In genomic region chr18:9615280-9615797, GRCh38 we compare ENCODE assay signal across 8 cellular contexts. TPM values are rescaled to one million over a fixed set of nuclear protein-coding genes. Genes with fewer than 3 reads are reported as not detected.
DNase-seq lines count a peak whose midpoint lies in the region; ATAC-seq and TF ChIP-seq lines count a peak whose summit lies in the region.

No MANE protein-coding gene starts in this region.

- peaks cover 6 to 60% (median 41%) of the 10 kb centered on the region in 4 donors for H3K4me1 ChIP-seq in stomach

- peaks cover 0 to 12% (median 7%) of the 10 kb centered on the region in 4 donors for H3K36me3 ChIP-seq in stomach

- peak overlapping the region; percentile 62 to 65 for H3K27ac Mint-ChIP-seq in activated naive CD4-positive, alpha-beta T cell treated with anti-CD3 and anti-CD28 coated beads, Interleukin-2, amount 50 U/mL, for 72 hours

- WGBS in stomach, 5 donors, result 48 to 51% (median 50%) methylated on average over 13 of the region's 13 CpGs

- intact Hi-C loops in stomach (cut with DNase I; ENCODE audit: low total_unique reads), result no loop called here

- no peak for ATAC-seq in activated naive CD4-positive, alpha-beta T cell treated with anti-CD3 and anti-CD28 coated beads, Interleukin-2, amount 50 U/mL, for 72 hours
- ATAC-seq in GM18873 (IDR thresholded peaks at IDR 0.05; ENCODE audit: low FRiP score, unreplicated experiment), result no peak

- H3K9me3 Mint-ChIP-seq in activated naive CD4-positive, alpha-beta T cell treated with anti-CD3 and anti-CD28 coated beads, Interleukin-2, amount 50 U/mL, for 72 hours, result no peaks in the 10 kb centered on the region

- TF ChIP-seq CTCF in stomach (IDR thresholded peaks at IDR 0.05), result no peak

- H3K36me3 Mint-ChIP-seq in activated naive CD4-positive, alpha-beta T cell treated with anti-CD3 and anti-CD28 coated beads, Interleukin-2, amount 50 U/mL, for 72 hours, result peaks cover 17 to 20% of the 10 kb centered on the region in 2 donors

- H3K4me3 ChIP-seq in stomach, result peak overlapping the region; percentile 63 to 86 (median 66)

- no peaks in the 10 kb centered on the region for H3K9me3 ChIP-seq in stomach

- no peaks in the 10 kb centered on the region for H3K27me3 ChIP-seq in stomach

- H3K27ac ChIP-seq in stomach, result peak overlapping the region; percentile 95 to 99 (median 96)

- DNase-seq in NCI-H2227 (lab: John Stamatoyannopoulos, UW; ENCODE audit: unreplicated experiment) (peak; percentile 38), NCI-H2227 treated with DMSO at 0.1 percent for 48 hours (lab: John Stamatoyannopoulos, UW) (no peak), inferior parietal cortex (ENCODE audit: extremely low spot score) (peak; percentile 61), stomach (no peak), GM03348 (ENCODE audit: low spot score) (no peak), AG08395 (ENCODE audit: low spot score) (no peak)
- no peak for DNase-seq in activated naive CD4-positive, alpha-beta T cell treated with anti-CD3 and anti-CD28 coated beads, Interleukin-2, amount 50 U/mL, for 72 hours (ENCODE audit: low spot score in 2 of 2)

- no peak for TF ChIP-seq EP300 in stomach (IDR thresholded peaks at IDR 0.05)

- TF ChIP-seq POLR2A in stomach (IDR thresholded peaks at IDR 0.05), result no peak

RNA-seq across cellular contexts. Expression of gene PPP4R1, which starts 1.0 kb away (rescaled TPM):
- 10 to 100 TPM; 22.6 to 26.7 TPM for total RNA-seq in activated naive CD4-positive, alpha-beta T cell treated with anti-CD3 and anti-CD28 coated beads, Interleukin-2, amount 50 U/mL, for 72 hours
- 100 to 1,000 TPM in 3 of 5 donors, 10 to 100 TPM in 2; 32.1 to 372 (median 133) TPM for total RNA-seq in stomach
- 10 to 100 TPM; 25.9 to 40.8 (median 28.9) TPM for polyA plus RNA-seq in stomach

Comparison
In these comparisons a context has a peak if more than half of its experiments do, and no peak if none do; other contexts are left out.
1. DNase-seq: peak in NCI-H2227 (single experiment) and inferior parietal cortex (single experiment); none in NCI-H2227 treated with DMSO at 0.1 percent for 48 hours (single experiment), activated naive CD4-positive, alpha-beta T cell treated with anti-CD3 and anti-CD28 coated beads, Interleukin-2, amount 50 U/mL, for 72 hours (0 of 2), stomach (single experiment), GM03348 (single experiment) and AG08395 (single experiment).